In the genomic region with DNA sequence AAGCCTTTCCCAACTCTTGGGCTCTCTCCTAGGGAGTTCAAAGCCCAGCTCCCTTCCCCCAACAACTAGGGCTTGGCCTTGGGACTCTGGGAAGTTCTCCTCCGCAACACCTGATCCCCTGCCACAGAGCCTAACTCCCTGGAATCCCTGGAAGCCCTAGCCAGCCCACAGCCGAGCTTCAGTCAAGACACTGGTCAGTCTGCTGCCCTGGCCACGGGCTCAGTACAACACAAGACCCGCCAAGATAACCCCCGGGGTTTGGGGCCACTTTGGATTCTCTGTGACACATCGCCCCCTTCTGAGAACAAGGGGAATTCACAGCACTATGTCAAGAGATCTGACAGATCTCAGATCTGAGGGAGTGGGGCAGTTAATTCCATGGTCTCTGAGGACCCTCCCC, we compare ENCODE assay signal across 9 cellular contexts. TPM values are rescaled to one million over a fixed set of nuclear protein-coding genes. Genes with fewer than 3 reads are reported as not detected.
DNase-seq lines count a peak whose midpoint lies in the region; ATAC-seq and TF ChIP-seq lines count a peak whose summit lies in the region.
"Had no signal": no experiment of that assay in that cellular context is flagged by ENCODE, and none has a peak within 500 bp of the region (broad histone marks: within the 10 kb centered on the region; RNA-seq: fewer than 3 reads in every experiment).

No MANE protein-coding gene starts in this region.

- H3K36me3 Mint-ChIP-seq in CD14-positive monocyte: peaks cover 0 to 2% of the 10 kb centered on the region in 2 donors

- H3K4me3 ChIP-seq in HFF-Myc (replicated peaks; ENCODE audit: low read depth, low read length) (no peak overlapping the region), WERI-Rb-1 (ENCODE audit: low read depth, low read length) (no peak overlapping the region)

- intact Hi-C loops in CD14-positive monocyte (cut with micrococcal nuclease): no loop called here

- H3K4me3 Mint-ChIP-seq in CD14-positive monocyte: no peak overlapping the region

- no peaks in the 10 kb centered on the region for H3K27me3 ChIP-seq in WERI-Rb-1 (ENCODE audit: insufficient read depth, low read depth, severe bottlenecking)

- H3K36me3 ChIP-seq in WERI-Rb-1: no peaks in the 10 kb centered on the region

- H3K4me1 Mint-ChIP-seq in CD14-positive monocyte: peaks cover 25% of the 10 kb centered on the region

- H3K9me3 ChIP-seq in WERI-Rb-1 (ENCODE audit: severe bottlenecking): no peaks in the 10 kb centered on the region

- DNase-seq in CD14-positive monocyte (ENCODE audit: low spot score) (no peak), HFF-Myc (ENCODE audit: extremely low read depth, low read depth) (no peak), WERI-Rb-1 (peak; percentile 70), left kidney (ENCODE audit: low read depth, low spot score) (peak; percentile 84), RKO (ENCODE audit: low spot score) (no peak), H4 (ENCODE audit: low spot score) (no peak)
- no peak for DNase-seq in activated CD4-positive, CD25-positive, alpha-beta regulatory T cell treated with anti-CD3 and anti-CD28 coated beads, Interleukin-2, amount 50 U/mL, for 72 hours

- ATAC-seq in HG03025 (IDR thresholded peaks at IDR 0.05; ENCODE audit: low FRiP score, unreplicated experiment): no peak

- H3K27ac ChIP-seq in WERI-Rb-1: no peak overlapping the region

- TF ChIP-seq CTCF in CD14-positive monocyte (IDR thresholded peaks at IDR 0.05) (peak; percentile 60), HFF-Myc (IDR thresholded peaks at IDR 0.05; ENCODE audit: low read depth, low read length, missing control alignments) (peak; percentile 36), WERI-Rb-1 (IDR thresholded peaks at IDR 0.05; ENCODE audit: low read depth, low read length) (peak; percentile 61)

- H3K27ac Mint-ChIP-seq in CD14-positive monocyte: no peak overlapping the region

- no peaks in the 10 kb centered on the region for H3K9me3 Mint-ChIP-seq in CD14-positive monocyte

- peaks cover 19 to 21% (median 20%) of the 10 kb centered on the region in 3 donors for H3K27me3 Mint-ChIP-seq in CD14-positive monocyte (ENCODE audit: low read depth in 3 of 3)

RNA-seq across cellular contexts. Expression of a gene that starts 58.3 kb away (rescaled TPM):
- not detected for polyA plus RNA-seq in CD14-positive monocyte
- total RNA-seq in H4 (2014; rRNA removed; shearing (Covaris generic)): not detected in 2 replicates
- total RNA-seq: mononuclear cell had no signal

Comparison
In these comparisons a context has a peak if more than half of its experiments do, and no peak if none do; other contexts are left out.
1. DNase-seq: peak in WERI-Rb-1 (single experiment) and left kidney (single experiment); none in CD14-positive monocyte (single experiment), HFF-Myc (single experiment), RKO (single experiment), activated CD4-positive, CD25-positive, alpha-beta regulatory T cell treated with anti-CD3 and anti-CD28 coated beads, Interleukin-2, amount 50 U/mL, for 72 hours (single experiment) and H4 (single experiment).
2. Peak in every context shown above with its lines, with median percentiles within 50 percentile points of each other: CTCF ChIP-seq.